15 cellular contexts compared by ENCODE assay signal in genomic region chr3:12681089-12681488, GRCh38. TPM values are rescaled to one million over a fixed set of nuclear protein-coding genes. Genes with fewer than 3 reads are reported as not detected.
A peak's percentile ranks its signal among the peaks of the same experiment; 100 is the strongest.
DNase-seq lines count a peak whose midpoint lies in the region; ATAC-seq and TF ChIP-seq lines count a peak whose summit lies in the region.
"Had no signal": no experiment of that assay in that cellular context is flagged by ENCODE, and none has a peak within 500 bp of the region (broad histone marks: within the 10 kb centered on the region; RNA-seq: fewer than 3 reads in every experiment).

No MANE protein-coding gene starts in this region.

- peak overlapping the region; percentile 57 for H2AFZ ChIP-seq in HCT116 (ENCODE audit: low read depth, low read length, poor library complexity, severe bottlenecking)

- H3K4me1 ChIP-seq in HCT116 (ENCODE audit: control insufficient read depth in 1 of 2, insufficient read depth in 2 of 2, low read length in 2 of 2): peaks cover 0 to 9% of the 10 kb centered on the region in 2 experiments; a peak in 2 of 4 replicates
- peaks cover 57 to 65% of the 10 kb centered on the region in 2 experiments for H3K4me1 ChIP-seq in neutrophil (ENCODE audit: control insufficient read depth in 1 of 2, insufficient read depth in 1 of 2, low read depth in 1 of 2, low read length in 1 of 2)
- peaks cover 7% of the 10 kb centered on the region for H3K4me1 ChIP-seq in foreskin keratinocyte

- no TSS peak for BruUV-seq in HCT116 (replicated peaks; lab: Mats Ljungman, UMichigan)

- no peaks in the 10 kb centered on the region for H4K20me1 ChIP-seq in HCT116 (ENCODE audit: insufficient read depth)

- ATAC-seq in HCT116: no peak
- no peak for ATAC-seq in foreskin keratinocyte
- no peak for ATAC-seq in GM19397 (IDR thresholded peaks at IDR 0.05; ENCODE audit: unreplicated experiment)

- no peaks in the 10 kb centered on the region for H3K27me3 ChIP-seq in HCT116 (ENCODE audit: insufficient read depth, low read length)
- H3K27me3 ChIP-seq in neutrophil: no peaks in the 10 kb centered on the region
- H3K27me3 ChIP-seq in foreskin keratinocyte: no peaks in the 10 kb centered on the region
- H3K27me3 ChIP-seq: SJCRH30 had no signal

- H3K27ac ChIP-seq in HCT116 (ENCODE audit: low read depth, low read length): no peak overlapping the region
- peak overlapping the region; percentile 49 for H3K27ac ChIP-seq in cingulate gyrus (ENCODE audit: low read depth, low read length)
- H3K27ac ChIP-seq in neutrophil: peak overlapping the region; percentile 95
- no peak overlapping the region for H3K27ac ChIP-seq in foreskin keratinocyte
- H3K27ac ChIP-seq: SJCRH30 had no signal

- H3K36me3 ChIP-seq in HCT116 (ENCODE audit: control insufficient read depth in 1 of 2, insufficient read depth in 2 of 2, low read length in 2 of 2): no peaks in the 10 kb centered on the region
- H3K36me3 ChIP-seq in neutrophil: no peaks in the 10 kb centered on the region
- H3K36me3 ChIP-seq: SJCRH30 had no signal

- no peak for TF ChIP-seq CTCF in AG10803 (conservative IDR thresholded peaks at IDR 0.05; ENCODE audit: low read length)
- TF ChIP-seq CTCF in HCT116 (IDR thresholded peaks at IDR 0.05 in 2 of 3, conservative IDR thresholded peaks at IDR 0.05 in 1 of 3; ENCODE audit: borderline replicate concordance in 1 of 3, insufficient read depth in 1 of 3, low read depth in 2 of 3, low read length in 2 of 3): no peak
- no peak for TF ChIP-seq CTCF in neutrophil (IDR thresholded peaks at IDR 0.05)
- no peak for TF ChIP-seq CTCF in foreskin keratinocyte (conservative IDR thresholded peaks at IDR 0.05)

- no peaks in the 10 kb centered on the region for H3K79me2 ChIP-seq in HCT116 (ENCODE audit: insufficient read depth, low read length)

- no peak overlapping the region for H3K4me2 ChIP-seq in HCT116 (ENCODE audit: low read length)

- POLR2A ChIA-PET in HCT116 (lab: Charles Lee): no interaction called here

- H3K9me2 ChIP-seq in HCT116 (ENCODE audit: insufficient read depth): no peaks in the 10 kb centered on the region

- no peak overlapping the region for H3K4me3 ChIP-seq in AG10803 (ENCODE audit: low read length)
- no peak overlapping the region for H3K4me3 ChIP-seq in HCT116 (replicated peaks in 1 of 2; ENCODE audit: low read depth in 1 of 2, low read length in 2 of 2)
- no peak overlapping the region for H3K4me3 ChIP-seq in neutrophil (ENCODE audit: low read depth in 1 of 2, low read length in 1 of 2)
- H3K4me3 ChIP-seq: SJCRH30 had no signal

- TF ChIP-seq RAD21 in HCT116 (IDR thresholded peaks at IDR 0.05; ENCODE audit: low read depth): no peak

- peak; percentile 11 for DNase-seq in AG10803 (ENCODE audit: low read depth)
- DNase-seq in HCT116 (ENCODE audit: low read depth, low spot score): no peak
- DNase-seq in foreskin keratinocyte: no peak
- no peak for DNase-seq in SKM-1 (lab: John Stamatoyannopoulos, UW; ENCODE audit: unreplicated experiment)
- DNase-seq in T-helper 9 cell: no peak
- DNase-seq: activated CD8-positive, alpha-beta memory T cell treated with anti-CD3 and anti-CD28 coated beads, Interleukin-2, amount 50 U/mL, for 4 hours; activated naive CD4-positive, alpha-beta T cell treated with anti-CD3 and anti-CD28 coated beads, Interleukin-2, amount 50 U/mL, for 16 hours; DMS 273 treated with DMSO at 0.1 percent for 48 hours; effector CD8-positive, alpha-beta T cell; NCI-H1694 treated with DMSO at 0.1 percent for 48 hours; NCI-H446; SJCRH30 had no signal

- no peak for TF ChIP-seq POLR2A in HCT116 (IDR thresholded peaks at IDR 0.05; ENCODE audit: borderline replicate concordance, extremely low read depth, insufficient read depth, insufficient read length)

- H3K9me3 ChIP-seq in HCT116 (ENCODE audit: control insufficient read depth in 1 of 2, insufficient read depth in 1 of 2, low read depth in 1 of 2, low read length in 2 of 2) (no peaks in the 10 kb centered on the region), neutrophil (no peaks in the 10 kb centered on the region)
- H3K9me3 ChIP-seq: SJCRH30 had no signal

- RAD21 ChIA-PET in HCT116 (lab: Charles Lee; ENCODE audit: low non-redundant PET in 1 of 2, low total read pairs in 2 of 2, uncharacterized antibody in 2 of 2, unreplicated experiment in 2 of 2): no interaction called here

- no peak overlapping the region for H3K9ac ChIP-seq in HCT116 (ENCODE audit: low read length)

- intact Hi-C loops in HCT116 (cut with micrococcal nuclease): no loop called here

- CTCF ChIA-PET in HCT116 (lab: Charles Lee): no interaction called here

TF ChIP-seq in HCT116, 20 proteins besides CTCF, POLR2A, EP300 and RAD21:
- TF ChIP-seq JUND (IDR thresholded peaks at IDR 0.05): no peak
- no peak for TF ChIP-seq FOSL1 (IDR thresholded peaks at IDR 0.05; ENCODE audit: low read depth)
- no peak for TF ChIP-seq SP1 (IDR thresholded peaks at IDR 0.05; ENCODE audit: low read depth)
- TF ChIP-seq ZFX (IDR thresholded peaks at IDR 0.05): no peak
- no peak for TF ChIP-seq CEBPB (IDR thresholded peaks at IDR 0.05; ENCODE audit: low read depth)
- TF ChIP-seq CBX3 (IDR thresholded peaks at IDR 0.05; ENCODE audit: low read depth): no peak
- no peak for TF ChIP-seq SRF (IDR thresholded peaks at IDR 0.05; ENCODE audit: low read depth)
- no peak for TF ChIP-seq MAX (IDR thresholded peaks at IDR 0.05)
- no peak for TF ChIP-seq SIN3A (IDR thresholded peaks at IDR 0.05; ENCODE audit: low read depth)
- no peak for TF ChIP-seq REST (IDR thresholded peaks at IDR 0.05; ENCODE audit: low read depth)
- no peak for TF ChIP-seq POLR2AphosphoS5 (IDR thresholded peaks at IDR 0.05; ENCODE audit: low read depth, low read length)
- no peak for TF ChIP-seq EZH2 (IDR thresholded peaks at IDR 0.05)
- no peak for TF ChIP-seq YY1 (IDR thresholded peaks at IDR 0.05; ENCODE audit: extremely low read depth, insufficient replicate concordance, low read depth, low read length)

RNA-seq across cellular contexts. Expression of gene RAF1, which starts 17.2 kb away (rescaled TPM):
- total RNA-seq in HCT116 (2021; ENCODE audit: unreplicated experiment) (64.3 TPM), foreskin keratinocyte (67.3 and 70.7 TPM in 2 replicates)
- polyA plus RNA-seq in HCT116 (2012): 49.7 and 51.0 TPM in 2 replicates
- polyA plus RNA-seq in foreskin keratinocyte: 34.5 and 39.1 TPM in 2 replicates

Comparison
In these comparisons a context has a peak if more than half of its experiments do, and no peak if none do; other contexts are left out.
1. H3K27ac ChIP-seq: peak in cingulate gyrus (single experiment) and neutrophil (single experiment); none in HCT116 (single experiment) and foreskin keratinocyte (single experiment).